ENCODE assay signal across 9 cellular contexts in the genomic region with DNA sequence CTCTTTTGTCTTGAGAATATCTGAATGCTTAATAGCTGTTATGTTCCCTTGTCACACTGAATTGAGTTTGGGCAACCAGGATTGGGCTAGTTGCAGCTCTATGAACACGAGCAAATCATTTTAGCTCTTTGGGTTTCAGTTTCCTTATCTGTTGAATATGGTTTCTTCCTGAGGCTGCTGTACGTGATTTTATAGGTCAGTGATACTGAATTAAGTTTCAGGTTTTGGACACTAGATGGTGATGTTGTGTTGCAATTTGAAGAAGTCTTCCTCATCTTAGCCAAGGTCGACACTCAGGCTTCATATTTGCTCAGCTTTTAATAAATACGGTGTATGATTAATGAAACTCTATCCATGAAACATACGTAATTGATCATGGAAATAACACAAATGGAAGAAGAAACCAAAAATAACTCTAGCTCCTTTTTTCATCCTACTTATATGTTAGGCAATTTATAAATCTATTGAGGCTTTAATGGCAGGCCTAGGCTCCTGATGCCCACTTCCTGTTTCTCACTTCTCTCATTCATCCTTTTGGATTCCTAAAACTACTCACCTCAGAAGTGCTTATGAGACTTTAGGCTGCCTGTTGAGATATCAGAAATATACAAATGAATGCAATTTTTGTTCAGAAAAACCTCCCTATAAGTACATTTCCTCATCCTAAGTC.
DNase-seq lines count a peak whose midpoint lies in the region; ATAC-seq and TF ChIP-seq lines count a peak whose summit lies in the region.
"Had no signal": no experiment of that assay in that cellular context is flagged by ENCODE, and none has a peak within 500 bp of the region (broad histone marks: within the 10 kb centered on the region; RNA-seq: fewer than 3 reads in every experiment).

No MANE protein-coding gene starts in this region.

- WGBS in testis, 2 donors = 39 to 47% methylated on average over 5 of the region's 5 CpGs

- peak; percentile 98 for ATAC-seq in HG03460 (IDR thresholded peaks at IDR 0.05; ENCODE audit: unreplicated experiment)

- H3K36me3 ChIP-seq in testis (ENCODE audit: low read depth, missing control alignments) = no peaks in the 10 kb centered on the region

- in situ Hi-C loops in astrocyte of the cerebellum (cut with HindIII; ENCODE audit: low sequenced_read_pairs) = no loop called here

- H3K4me1 ChIP-seq in testis = no peaks in the 10 kb centered on the region

- no peak overlapping the region for H3K4me3 ChIP-seq in astrocyte of the cerebellum (ENCODE audit: low read depth, low read length)
- H3K4me3 ChIP-seq in testis = no peak overlapping the region

- TF ChIP-seq CTCF in GM20000 (IDR thresholded peaks at IDR 0.05; ENCODE audit: extremely low read depth, missing control alignments) = peak; percentile 4
- TF ChIP-seq CTCF in astrocyte of the cerebellum (IDR thresholded peaks at IDR 0.05; ENCODE audit: low read depth, low read length, missing control alignments) = peak; percentile 49
- peak in 2 of 3 experiments; percentile 44 to 45 for TF ChIP-seq CTCF in testis (IDR thresholded peaks at IDR 0.05)

- no peak overlapping the region for H3K27ac ChIP-seq in testis
- H3K27ac ChIP-seq: epithelial cell of prostate had no signal

- intact Hi-C loops in testis (cut with DNase I; ENCODE audit: low total_unique reads) = no loop called here

- DNase-seq in GDM1 (lab: John Stamatoyannopoulos, UW) = peak; percentile 53
- peak; percentile 67 for DNase-seq in GM20000 (ENCODE audit: low spot score)
- peak; percentile 79 for DNase-seq in NCI-H510A treated with DMSO at 0.1 percent for 48 hours (lab: John Stamatoyannopoulos, UW)
- peak; percentile 55 for DNase-seq in astrocyte of the cerebellum (ENCODE audit: low read depth)
- DNase-seq in inferior parietal cortex (ENCODE audit: extremely low spot score) = peak; percentile 55
- DNase-seq in testis = no peak
- no peak for DNase-seq in activated gamma-delta T cell treated with Interleukin-2 at 50 U/mL for 16 hours

- H3K9me3 ChIP-seq in testis = no peaks in the 10 kb centered on the region

- H3K27me3 ChIP-seq in testis = no peaks in the 10 kb centered on the region

- no peak for TF ChIP-seq POLR2A in testis (IDR thresholded peaks at IDR 0.05)

Comparison
In these comparisons a context has a peak if more than half of its experiments do, and no peak if none do; other contexts are left out.
1. DNase-seq: peak in GDM1 (single experiment), GM20000 (single experiment), NCI-H510A treated with DMSO at 0.1 percent for 48 hours (single experiment), astrocyte of the cerebellum (single experiment) and inferior parietal cortex (single experiment); none in testis (single experiment) and activated gamma-delta T cell treated with Interleukin-2 at 50 U/mL for 16 hours (single experiment).
2. Peak in every context shown above with its lines, with median percentiles within 50 percentile points of each other: CTCF ChIP-seq.